20 cellular contexts compared by ENCODE assay signal in the genomic region with DNA sequence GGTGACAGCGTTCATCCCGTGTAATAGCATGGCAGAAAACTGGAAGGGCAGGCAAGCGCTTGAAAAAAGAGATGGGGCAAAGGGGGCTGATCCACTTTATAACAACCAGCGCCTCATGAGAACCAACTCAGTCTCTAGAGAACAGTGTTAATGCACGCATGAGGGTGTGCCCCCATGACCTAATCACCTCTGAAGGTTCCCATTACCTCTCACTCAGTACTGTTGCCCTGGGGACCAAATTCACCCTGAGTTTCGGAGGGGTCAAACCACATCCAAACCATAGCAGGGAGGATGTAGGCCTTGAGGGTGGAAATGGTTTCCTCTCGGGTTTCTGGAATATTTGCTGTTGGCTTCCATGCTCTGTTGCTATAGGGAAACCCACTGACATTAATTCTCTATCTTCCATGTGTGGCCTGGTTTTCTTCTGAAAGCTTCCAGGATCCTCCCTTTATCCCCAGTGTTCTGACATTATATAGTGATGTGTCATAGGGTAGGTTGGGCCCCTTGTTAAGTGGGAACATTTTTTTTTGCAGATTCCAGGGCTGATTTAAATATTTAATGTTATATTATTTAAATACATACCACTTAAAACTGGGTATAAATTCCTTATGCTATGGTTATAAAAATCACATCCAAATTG.
DNase-seq lines count a peak whose midpoint lies in the region; ATAC-seq and TF ChIP-seq lines count a peak whose summit lies in the region.
"Had no signal": no experiment of that assay in that cellular context is flagged by ENCODE, and none has a peak within 500 bp of the region (broad histone marks: within the 10 kb centered on the region; RNA-seq: fewer than 3 reads in every experiment).

No MANE protein-coding gene starts in this region.

- H4K20me1 ChIP-seq in GM23248 (ENCODE audit: insufficient read depth), result no peaks in the 10 kb centered on the region

- CTCF ChIA-PET in RWPE1 (lab: Yijun Ruan, JAX), result interaction anchor here (0.5 kb wide), 1 partner anchor 191 kb away, joined by 4 read pairs; no protein-coding TSS in a partner anchor

- H3K27me3 ChIP-seq in GM23248 (replicated peaks; ENCODE audit: insufficient read depth) (no peaks in the 10 kb centered on the region), skeletal muscle tissue (ENCODE audit: control insufficient read depth in 3 of 3, insufficient read depth in 3 of 3, low read length in 3 of 3) (no peaks in the 10 kb centered on the region)
- H3K27me3 ChIP-seq: hepatocyte, Peyer's patch had no signal

- H3K36me3 ChIP-seq in GM23248 (ENCODE audit: low read depth) (no peaks in the 10 kb centered on the region), skeletal muscle tissue (ENCODE audit: control insufficient read depth in 3 of 3, insufficient read depth in 3 of 3, low read length in 3 of 3) (no peaks in the 10 kb centered on the region)
- H3K36me3 ChIP-seq: Peyer's patch had no signal

- no peak overlapping the region for H3K9ac ChIP-seq in GM23248
- peak overlapping the region in 2 of 3 donors; percentile 17 to 50 for H3K9ac ChIP-seq in skeletal muscle tissue (ENCODE audit: low read depth in 1 of 3, low read length in 3 of 3)

- no peak for TF ChIP-seq CTCF in RWPE1 (conservative IDR thresholded peaks at IDR 0.05; ENCODE audit: low read depth)
- no peak for TF ChIP-seq CTCF in fibroblast of mammary gland (conservative IDR thresholded peaks at IDR 0.05; ENCODE audit: control insufficient read depth, insufficient read depth, low read depth, low read length)

- DNase-seq in GM23248 (peak; percentile 59), RWPE1 (ENCODE audit: low spot score) (peak; percentile 72), fibroblast of mammary gland (ENCODE audit: low read depth) (peak; percentile 30), medulla oblongata (ENCODE audit: extremely low spot score) (no peak)
- no peak for DNase-seq in activated T-cell treated with anti-CD3 and anti-CD28 coated beads, Interleukin-2, amount 50 U/mL, for 24 hours
- DNase-seq: DMS 273 treated with DMSO at 0.1 percent for 48 hours; effector memory CD4-positive, alpha-beta T cell; H9; Karpas-422; mesendoderm; NCI-H2107; Peyer's patch; posterior cingulate gyrus had no signal

- POLR2A ChIA-PET in RWPE1 (lab: Yijun Ruan, JAX; ENCODE audit: low non-redundant PET), result no interaction called here

- peaks cover 27% of the 10 kb centered on the region for H3K27me3 Mint-ChIP-seq in activated T-cell treated with anti-CD3 and anti-CD28 coated beads, Interleukin-2, amount 50 U/mL, for 24 hours
- H3K27me3 Mint-ChIP-seq: central memory CD8-positive, alpha-beta T cell had no signal

- in situ Hi-C loops in GM23248 (cut with MboI), result no loop called here

- no peaks in the 10 kb centered on the region for H3K9me3 ChIP-seq in GM23248 (ENCODE audit: low read depth)
- no peaks in the 10 kb centered on the region for H3K9me3 ChIP-seq in skeletal muscle tissue (ENCODE audit: control insufficient read depth in 3 of 3, low read length in 3 of 3)
- H3K9me3 ChIP-seq: Peyer's patch had no signal

- H3K27ac Mint-ChIP-seq in activated T-cell treated with anti-CD3 and anti-CD28 coated beads, Interleukin-2, amount 50 U/mL, for 24 hours, result no peak overlapping the region
- H3K27ac Mint-ChIP-seq: activated T-helper 17 cell treated with anti-CD3 and anti-CD28 coated beads, Interleukin-2, amount 50 U/mL, for 72 hours; CD14-positive monocyte; H9; nephron had no signal

- H3F3A ChIP-seq in GM23248 (ENCODE audit: insufficient read depth), result peaks cover 21% of the 10 kb centered on the region

- H2AFZ ChIP-seq in GM23248, result peak overlapping the region; percentile 55; the same call in 1 of the 2 replicates
- H2AFZ ChIP-seq: hepatocyte had no signal

- peaks cover 3% of the 10 kb centered on the region for H3K4me1 Mint-ChIP-seq in activated T-cell treated with anti-CD3 and anti-CD28 coated beads, Interleukin-2, amount 50 U/mL, for 24 hours (ENCODE audit: low read depth)
- H3K4me1 Mint-ChIP-seq: activated T-helper 17 cell treated with anti-CD3 and anti-CD28 coated beads, Interleukin-2, amount 50 U/mL, for 72 hours; CD14-positive monocyte had no signal

- H3K4me3 Mint-ChIP-seq in activated T-cell treated with anti-CD3 and anti-CD28 coated beads, Interleukin-2, amount 50 U/mL, for 24 hours, result no peak overlapping the region
- H3K4me3 Mint-ChIP-seq: activated T-helper 17 cell treated with anti-CD3 and anti-CD28 coated beads, Interleukin-2, amount 50 U/mL, for 72 hours; CD14-positive monocyte; central memory CD8-positive, alpha-beta T cell; H9; nephron had no signal

- H3K9me2 ChIP-seq in GM23248 (ENCODE audit: insufficient read depth), result no peaks in the 10 kb centered on the region

- no peak overlapping the region for H3K4me3 ChIP-seq in GM23248
- no peak overlapping the region for H3K4me3 ChIP-seq in fibroblast of mammary gland (ENCODE audit: control insufficient read depth, low read depth, low read length)
- H3K4me3 ChIP-seq in skeletal muscle tissue (ENCODE audit: low read length in 3 of 3), result no peak overlapping the region
- H3K4me3 ChIP-seq: hepatocyte, Peyer's patch had no signal

- no peaks in the 10 kb centered on the region for H3K36me3 Mint-ChIP-seq in activated T-cell treated with anti-CD3 and anti-CD28 coated beads, Interleukin-2, amount 50 U/mL, for 24 hours (ENCODE audit: low read depth)
- H3K36me3 Mint-ChIP-seq: CD14-positive monocyte had no signal

- no peaks in the 10 kb centered on the region for H3K9me3 Mint-ChIP-seq in activated T-cell treated with anti-CD3 and anti-CD28 coated beads, Interleukin-2, amount 50 U/mL, for 24 hours
- H3K9me3 Mint-ChIP-seq: activated T-helper 17 cell treated with anti-CD3 and anti-CD28 coated beads, Interleukin-2, amount 50 U/mL, for 72 hours; central memory CD8-positive, alpha-beta T cell; H9 had no signal

- peak overlapping the region; percentile 43 for H3K4me2 ChIP-seq in GM23248 (ENCODE audit: unreplicated experiment)
- H3K4me2 ChIP-seq: hepatocyte had no signal

- 87 to 91% methylated on average over 7 of the region's 7 CpGs for WGBS in GM23248 (ENCODE audit: low coverage in 1 of 2, low lambda C conversion rate in 2 of 2, missing lambda C conversion rate in 2 of 2), 2 experiments

- peaks cover 23% of the 10 kb centered on the region for H3K4me1 ChIP-seq in GM23248 (ENCODE audit: insufficient read depth)
- peaks cover 22 to 38% (median 25%) of the 10 kb centered on the region in 3 donors for H3K4me1 ChIP-seq in skeletal muscle tissue (ENCODE audit: control insufficient read depth in 3 of 3, insufficient read depth in 3 of 3, low read length in 3 of 3)

- ATAC-seq in GM19455 (IDR thresholded peaks at IDR 0.05; ENCODE audit: unreplicated experiment), result no peak
- ATAC-seq: activated T-helper 17 cell treated with anti-CD3 and anti-CD28 coated beads, Interleukin-2, amount 50 U/mL, for 72 hours had no signal

- H3K27ac ChIP-seq in GM23248, result no peak overlapping the region
- peak overlapping the region; percentile 72 for H3K27ac ChIP-seq in RWPE1
- peak overlapping the region; percentile 87 for H3K27ac ChIP-seq in skeletal muscle tissue (ENCODE audit: low read depth, low read length)
- H3K27ac ChIP-seq: hepatocyte, Peyer's patch had no signal

- peaks cover 13% of the 10 kb centered on the region; the same call in 1 of the 2 replicates for H3K79me2 ChIP-seq in GM23248 (ENCODE audit: insufficient read depth)
- H3K79me2 ChIP-seq: hepatocyte had no signal

Comparison
In these comparisons a context has a peak if more than half of its experiments do, and no peak if none do; other contexts are left out.
1. DNase-seq: peak in GM23248 (single experiment), RWPE1 (single experiment) and fibroblast of mammary gland (single experiment); none in medulla oblongata (single experiment) and activated T-cell treated with anti-CD3 and anti-CD28 coated beads, Interleukin-2, amount 50 U/mL, for 24 hours (single experiment).